22 cellular contexts compared by ENCODE assay signal in genomic region chr1:56967355-56967754, GRCh38. TPM values are rescaled to one million over a fixed set of nuclear protein-coding genes. Genes with fewer than 3 reads are reported as not detected.
A peak's percentile ranks its signal among the peaks of the same experiment; 100 is the strongest.
DNase-seq lines count a peak whose midpoint lies in the region; ATAC-seq and TF ChIP-seq lines count a peak whose summit lies in the region.
"Had no signal": no experiment of that assay in that cellular context is flagged by ENCODE, and none has a peak within 500 bp of the region (broad histone marks: within the 10 kb centered on the region; RNA-seq: fewer than 3 reads in every experiment).

No MANE protein-coding gene starts in this region.

- peaks cover 2% of the 10 kb centered on the region for H3K27me3 Mint-ChIP-seq in progenitor cell of endocrine pancreas
- H3K27me3 Mint-ChIP-seq: CD4-positive, CD25-positive, alpha-beta regulatory T cell; CD8-positive, alpha-beta memory T cell had no signal

- peaks cover 23% of the 10 kb centered on the region for H3K4me1 Mint-ChIP-seq in progenitor cell of endocrine pancreas (ENCODE audit: low read depth)
- H3K4me1 Mint-ChIP-seq: CD14-positive monocyte; CD4-positive, alpha-beta memory T cell; CD4-positive, CD25-positive, alpha-beta regulatory T cell; CD8-positive, alpha-beta memory T cell had no signal

- H3K36me3 ChIP-seq in liver (ENCODE audit: control insufficient read depth in 4 of 4, insufficient read depth in 3 of 4, low read depth in 1 of 4, low read length in 3 of 4) (no peaks in the 10 kb centered on the region), upper lobe of right lung (no peaks in the 10 kb centered on the region)
- H3K36me3 ChIP-seq: BE2C, BLaER1 had no signal

- no peak for TF ChIP-seq CTCF in liver (IDR thresholded peaks at IDR 0.05; ENCODE audit: low read depth, low read length, missing input control)
- TF ChIP-seq CTCF in progenitor cell of endocrine pancreas (IDR thresholded peaks at IDR 0.05; ENCODE audit: unreplicated experiment) = no peak
- no peak for TF ChIP-seq CTCF in upper lobe of right lung (IDR thresholded peaks at IDR 0.05)

- peak overlapping the region in 1 of 2 donors; percentile 75 for H3K9ac ChIP-seq in liver (ENCODE audit: low read depth in 1 of 2, low read length in 2 of 2)
- H3K9ac ChIP-seq: BLaER1 had no signal

- peak; percentile 45 for ATAC-seq in left lobe of liver
- no peak for ATAC-seq in upper lobe of right lung
- no peak for ATAC-seq in GM19463 (IDR thresholded peaks at IDR 0.05; ENCODE audit: unreplicated experiment)

- H3K27me3 ChIP-seq in liver (ENCODE audit: control insufficient read depth in 4 of 4, insufficient read depth in 4 of 4, low read length in 3 of 4) (no peaks in the 10 kb centered on the region), upper lobe of right lung (no peaks in the 10 kb centered on the region)
- H3K27me3 ChIP-seq: BE2C, BLaER1 had no signal

- 30% methylated on average over 3 of the region's 3 CpGs for WGBS in liver

- no peak overlapping the region for H3K4me3 Mint-ChIP-seq in progenitor cell of endocrine pancreas (ENCODE audit: low read depth)
- H3K4me3 Mint-ChIP-seq: CD14-positive monocyte; CD4-positive, alpha-beta memory T cell; CD4-positive, CD25-positive, alpha-beta regulatory T cell; CD8-positive, alpha-beta memory T cell had no signal

- peak overlapping the region; percentile 91 to 93 for H3K27ac ChIP-seq in liver (ENCODE audit: low read depth in 1 of 2, low read length in 2 of 2)
- no peak overlapping the region for H3K27ac ChIP-seq in upper lobe of right lung
- H3K27ac ChIP-seq: BLaER1 had no signal

- H3K9me3 ChIP-seq in liver (ENCODE audit: control insufficient read depth in 4 of 4, low read length in 3 of 4) (no peaks in the 10 kb centered on the region), upper lobe of right lung (no peaks in the 10 kb centered on the region)
- H3K9me3 ChIP-seq: BE2C had no signal

- peak overlapping the region; percentile 37 to 49 (median 41) for H3K4me3 ChIP-seq in liver (ENCODE audit: low read depth in 1 of 3, low read length in 3 of 3)
- no peak overlapping the region for H3K4me3 ChIP-seq in upper lobe of right lung
- H3K4me3 ChIP-seq: BLaER1 had no signal

- H3K36me3 Mint-ChIP-seq in progenitor cell of endocrine pancreas (ENCODE audit: insufficient read depth) = no peaks in the 10 kb centered on the region
- H3K36me3 Mint-ChIP-seq: CD14-positive monocyte; CD4-positive, alpha-beta memory T cell; CD4-positive, CD25-positive, alpha-beta regulatory T cell; CD8-positive, alpha-beta memory T cell had no signal

- TF ChIP-seq RAD21 in liver (IDR thresholded peaks at IDR 0.05) = no peak

- DNase-seq in left lobe of liver (ENCODE audit: low spot score) = peak; percentile 80
- no peak for DNase-seq in progenitor cell of endocrine pancreas (ENCODE audit: low spot score, unreplicated experiment)
- no peak for DNase-seq in upper lobe of right lung
- no peak for DNase-seq in NCI-H2171 (lab: John Stamatoyannopoulos, UW)
- DNase-seq: 8988T; ACHN; BE2C; C1 segment of cervical spinal cord; CD4-positive, alpha-beta memory T cell; CD4-positive, CD25-positive, alpha-beta regulatory T cell; CD8-positive, alpha-beta memory T cell; COR-L47; DMS 273 treated with DMSO at 0.1 percent for 48 hours; DMS153; DMS53; DMS79 treated with DMSO at 0.1 percent for 48 hours; GF-D8 had no signal

- no peaks in the 10 kb centered on the region for H3K9me3 Mint-ChIP-seq in progenitor cell of endocrine pancreas (ENCODE audit: low read depth)

- intact Hi-C loops in upper lobe of right lung (cut with DNase I) = no loop called here

- H3K27ac Mint-ChIP-seq in progenitor cell of endocrine pancreas = peak overlapping the region; percentile 33
- H3K27ac Mint-ChIP-seq: CD14-positive monocyte; CD4-positive, alpha-beta memory T cell; CD4-positive, CD25-positive, alpha-beta regulatory T cell; CD8-positive, alpha-beta memory T cell had no signal

- peaks cover 2 to 39% (median 4%) of the 10 kb centered on the region in 4 donors for H3K4me1 ChIP-seq in liver (ENCODE audit: control insufficient read depth in 4 of 4, insufficient read depth in 4 of 4, low read length in 3 of 4)
- no peaks in the 10 kb centered on the region for H3K4me1 ChIP-seq in upper lobe of right lung
- H3K4me1 ChIP-seq: BE2C, BLaER1 had no signal

TF ChIP-seq in liver, 16 proteins besides CTCF, POLR2A, EP300 and RAD21:
- TF ChIP-seq FOXA1 (IDR thresholded peaks at IDR 0.05) (no peak), HNF4G (IDR thresholded peaks at IDR 0.05) (peak; percentile 62), ATF3 (IDR thresholded peaks at IDR 0.05) (no peak), HNF4A (conservative IDR thresholded peaks at IDR 0.05) (peak; percentile 84 to 88), REST (IDR thresholded peaks at IDR 0.05) (peak; percentile 68), GABPA (IDR thresholded peaks at IDR 0.05 in 1 of 2, conservative IDR thresholded peaks at IDR 0.05 in 1 of 2) (no peak), JUND (IDR thresholded peaks at IDR 0.05) (no peak), YY1 (IDR thresholded peaks at IDR 0.05) (peak; percentile 92), RXRA (IDR thresholded peaks at IDR 0.05) (no peak), SP1 (IDR thresholded peaks at IDR 0.05) (peak; percentile 65), TAF1 (conservative IDR thresholded peaks at IDR 0.05) (peak; percentile 77), FOXA2 (IDR thresholded peaks at IDR 0.05) (peak; percentile 32), NR2F2 (IDR thresholded peaks at IDR 0.05) (no peak), EGR1 (IDR thresholded peaks at IDR 0.05; ENCODE audit: low read depth in 2 of 2) (no peak)
- TF ChIP-seq, protein P1, sequence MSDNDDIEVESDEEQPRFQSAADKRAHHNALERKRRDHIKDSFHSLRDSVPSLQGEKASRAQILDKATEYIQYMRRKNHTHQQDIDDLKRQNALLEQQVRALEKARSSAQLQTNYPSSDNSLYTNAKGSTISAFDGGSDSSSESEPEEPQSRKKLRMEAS (IDR thresholded peaks at IDR 0.05) = peak; percentile 81
- TF ChIP-seq, protein P2, sequence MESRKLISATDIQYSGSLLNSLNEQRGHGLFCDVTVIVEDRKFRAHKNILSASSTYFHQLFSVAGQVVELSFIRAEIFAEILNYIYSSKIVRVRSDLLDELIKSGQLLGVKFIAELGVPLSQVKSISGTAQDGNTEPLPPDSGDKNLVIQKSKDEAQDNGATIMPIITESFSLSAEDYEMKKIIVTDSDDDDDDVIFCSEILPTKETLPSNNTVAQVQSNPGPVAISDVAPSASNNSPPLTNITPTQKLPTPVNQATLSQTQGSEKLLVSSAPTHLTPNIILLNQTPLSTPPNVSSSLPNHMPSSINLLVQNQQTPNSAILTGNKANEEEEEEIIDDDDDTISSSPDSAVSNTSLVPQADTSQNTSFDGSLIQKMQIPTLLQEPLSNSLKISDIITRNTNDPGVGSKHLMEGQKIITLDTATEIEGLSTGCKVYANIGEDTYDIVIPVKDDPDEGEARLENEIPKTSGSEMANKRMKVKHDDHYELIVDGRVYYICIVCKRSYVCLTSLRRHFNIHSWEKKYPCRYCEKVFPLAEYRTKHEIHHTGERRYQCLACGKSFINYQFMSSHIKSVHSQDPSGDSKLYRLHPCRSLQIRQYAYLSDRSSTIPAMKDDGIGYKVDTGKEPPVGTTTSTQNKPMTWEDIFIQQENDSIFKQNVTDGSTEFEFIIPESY (IDR thresholded peaks at IDR 0.05) = no peak

RNA-seq across cellular contexts. Expression of gene C8B, which starts 1.5 kb away (rescaled TPM):
- total RNA-seq in left lobe of liver (288 TPM), liver (100 to 1,000 TPM; 151 to 703 TPM), progenitor cell of endocrine pancreas (0.26 TPM in 1 of 2 replicates, not detected in the other), upper lobe of right lung (not detected)
- polyA plus RNA-seq in liver = 100 to 1,000 TPM; 299 to 413 TPM
- total RNA-seq: CD4-positive, alpha-beta memory T cell; CD8-positive, alpha-beta memory T cell had no signal
- polyA plus RNA-seq: AG04450; CD14-positive monocyte; CD4-positive, alpha-beta memory T cell; CD4-positive, CD25-positive, alpha-beta regulatory T cell; CD8-positive, alpha-beta memory T cell had no signal

Comparison
In these comparisons a context has a peak if more than half of its experiments do, and no peak if none do; other contexts are left out.
1. RNA of gene C8B, which starts 1.5 kb away (total RNA-seq): 151 to 703 TPM in liver and 288 TPM in left lobe of liver (single experiment); 0.26 TPM in progenitor cell of endocrine pancreas and not detected in upper lobe of right lung (single experiment); every median in the first group is over 100 times any median in the second.